1 cellular context compared by ENCODE assay signal in genomic region chr5:178165585-178165984, GRCh38.
TF ChIP-seq lines count a peak whose summit lies in the region.

No MANE protein-coding gene starts in this region.

TF ChIP-seq in endothelial cell of umbilical vein, 7 proteins besides CTCF, POLR2A, EP300 and RAD21:
- no peak for TF ChIP-seq GATA2 (IDR thresholded peaks at IDR 0.05; ENCODE audit: insufficient read depth, insufficient read length, low read depth, low read length)
- no peak for TF ChIP-seq POLR2AphosphoS5 (IDR thresholded peaks at IDR 0.05; ENCODE audit: insufficient read depth, low read depth, low read length)
- no peak for TF ChIP-seq MYC (IDR thresholded peaks at IDR 0.05; ENCODE audit: low read depth, low read length)
